Comparison of ENCODE assay signal across 1 cellular context in genomic region chr11:628056-628455, GRCh38.
TF ChIP-seq lines count a peak whose summit lies in the region.

No MANE protein-coding gene starts in this region.

TF ChIP-seq in HCT116, 20 proteins besides CTCF, POLR2A, EP300 and RAD21:
- no peak for TF ChIP-seq SP1 (IDR thresholded peaks at IDR 0.05; ENCODE audit: low read depth)
- TF ChIP-seq POLR2AphosphoS5 (IDR thresholded peaks at IDR 0.05; ENCODE audit: low read depth, low read length): no peak
- TF ChIP-seq ZNF274 (IDR thresholded peaks at IDR 0.05; ENCODE audit: low read depth, low read length): no peak
- no peak for TF ChIP-seq ZFX (IDR thresholded peaks at IDR 0.05)
- TF ChIP-seq YY1 (IDR thresholded peaks at IDR 0.05; ENCODE audit: extremely low read depth, insufficient replicate concordance, low read depth, low read length): no peak
- TF ChIP-seq SIN3A (IDR thresholded peaks at IDR 0.05; ENCODE audit: low read depth): no peak
- no peak for TF ChIP-seq FOSL1 (IDR thresholded peaks at IDR 0.05; ENCODE audit: low read depth)
- TF ChIP-seq EZH2phosphoT487 (IDR thresholded peaks at IDR 0.05; ENCODE audit: borderline replicate concordance): no peak
- no peak for TF ChIP-seq EZH2 (IDR thresholded peaks at IDR 0.05)
- TF ChIP-seq REST (IDR thresholded peaks at IDR 0.05; ENCODE audit: low read depth): no peak
- no peak for TF ChIP-seq JUND (IDR thresholded peaks at IDR 0.05)
- no peak for TF ChIP-seq CBX3 (IDR thresholded peaks at IDR 0.05; ENCODE audit: low read depth)
- no peak for TF ChIP-seq ZBTB33 (IDR thresholded peaks at IDR 0.05; ENCODE audit: extremely low read depth, insufficient replicate concordance, low read length)
- TF ChIP-seq TCF7L2 (IDR thresholded peaks at IDR 0.05; ENCODE audit: borderline replicate concordance, extremely low read depth, insufficient read depth, insufficient read length): no peak
TF ChIP-seq in HCT116: peak in this region for 0.
